29 cellular contexts compared by ENCODE assay signal in the genomic region with DNA sequence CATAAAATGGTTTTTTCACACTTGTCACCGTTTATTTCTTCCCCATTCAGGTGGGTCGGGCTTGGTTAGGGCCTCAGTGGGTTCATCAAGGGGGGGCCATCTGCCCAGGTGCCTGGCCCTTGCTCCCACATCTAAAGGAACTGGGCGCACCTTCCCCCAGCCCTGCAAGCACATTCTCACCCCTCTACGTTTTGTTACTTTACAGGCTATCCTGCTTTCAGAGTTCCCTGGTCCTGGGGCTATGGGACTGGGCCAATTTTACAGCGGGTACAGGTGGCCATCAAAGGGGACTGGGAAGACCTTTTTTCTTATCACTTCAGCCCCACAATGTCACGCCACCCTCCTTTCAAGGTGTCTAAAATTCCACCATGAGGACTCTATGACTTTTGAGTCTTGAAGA.
"Had no signal": no experiment of that assay in that cellular context is flagged by ENCODE, and none has a peak within 500 bp of the region (broad histone marks: within the 10 kb centered on the region; RNA-seq: fewer than 3 reads in every experiment).

No MANE protein-coding gene starts in this region.

- H3K4me1 ChIP-seq: foreskin keratinocyte had no signal

- DNase-seq: activated B cell treated with CpG ODN at 0.5 μM for 24 hours; activated CD4-positive, alpha-beta T cell treated with anti-CD3 and anti-CD28 coated beads for 48 hours; activated CD4-positive, alpha-beta T cell treated with anti-CD3 and anti-CD28 coated beads, Interleukin-2, amount 50 U/mL, for 1 hour; activated CD4-positive, alpha-beta T cell treated with anti-CD3 and anti-CD28 coated beads, Interleukin-2, amount 50 U/mL, for 48 hours; activated CD8-positive, alpha-beta memory T cell treated with anti-CD3 and anti-CD28 coated beads for 24 hours; activated CD8-positive, alpha-beta T cell treated with anti-CD3 and anti-CD28 coated beads for 36 hours; activated gamma-delta T cell; activated naive CD4-positive, alpha-beta T cell; activated naive CD4-positive, alpha-beta T cell treated with anti-CD3 and anti-CD28 coated beads, Interleukin-2, amount 10 ng/mL, durations not matched to agents 7 days and 5 days; activated naive CD8-positive, alpha-beta T cell treated with anti-CD3 and anti-CD28 coated beads, Interleukin-2, amount 10 ng/mL, durations not matched to agents 7 days and 5 days; activated T-cell treated with anti-CD3 and anti-CD28 coated beads, Interleukin-2, amount 50 U/mL, for 4 hours; dermis blood vessel endothelial cell; effector CD4-positive, alpha-beta T cell; effector memory CD8-positive, alpha-beta T cell; erythroblast; foreskin keratinocyte; gastrocnemius medialis; T-helper 1 cell; T-helper 17 cell; T1000; WERI-Rb-1 had no signal

- H3K27ac ChIP-seq: breast epithelium, cardiac muscle cell, coronary artery, foreskin keratinocyte, WERI-Rb-1 had no signal

- H3K4me3 ChIP-seq: ascending aorta, breast epithelium, cardiac muscle cell, coronary artery, esophagus muscularis mucosa, gastrocnemius medialis had no signal

- H3K9me3 ChIP-seq: breast epithelium, gastrocnemius medialis had no signal

- H3K36me3 ChIP-seq: ascending aorta, breast epithelium, cardiac muscle cell, esophagus muscularis mucosa, gastrocnemius medialis, WERI-Rb-1 had no signal

- H3K27me3 ChIP-seq: ascending aorta, breast epithelium, cardiac muscle cell, esophagus muscularis mucosa, foreskin keratinocyte, gastrocnemius medialis had no signal

- ATAC-seq: activated CD4-positive, CD25-positive, alpha-beta regulatory T cell treated with anti-CD3 and anti-CD28 coated beads, Interleukin-2, amount 50 U/mL, for 24 hours; activated CD8-positive, alpha-beta T cell treated with anti-CD3 and anti-CD28 coated beads for 36 hours; activated naive CD4-positive, alpha-beta T cell treated with anti-CD3 and anti-CD28 coated beads, Interleukin-2, amount 50 U/mL, for 72 hours; activated T-cell treated with anti-CD3 and anti-CD28 coated beads, Interleukin-2, amount 50 U/mL, for 4 hours; activated T-helper 17 cell treated with anti-CD3 and anti-CD28 coated beads, Interleukin-2, amount 50 U/mL, for 72 hours; effector memory CD8-positive, alpha-beta T cell; foreskin keratinocyte; gastrocnemius medialis; T-helper 17 cell had no signal
